Comparison of ENCODE assay signal across 2 cellular contexts in the genomic region with DNA sequence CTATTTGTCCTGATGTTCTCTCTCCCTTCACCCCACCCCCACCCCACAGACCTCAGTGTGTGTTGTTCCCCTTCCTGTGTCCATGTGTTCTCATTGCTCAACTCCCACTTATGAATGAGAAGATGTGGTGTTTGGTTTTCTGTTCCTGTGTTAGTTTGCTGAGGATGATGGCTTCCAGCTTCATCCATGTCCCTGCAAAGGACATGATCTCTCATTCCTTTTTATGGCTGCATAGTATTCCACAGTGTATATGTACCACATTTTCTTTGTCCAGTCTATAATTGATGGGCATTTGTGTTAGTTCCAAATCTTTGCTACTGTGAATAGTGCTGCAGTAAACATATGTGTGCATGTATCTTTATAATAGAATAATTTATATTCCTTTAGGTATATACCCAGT. TPM values are rescaled to one million over a fixed set of nuclear protein-coding genes. Genes with fewer than 3 reads are reported as not detected.
"Had no signal": no experiment of that assay in that cellular context is flagged by ENCODE, and none has a peak within 500 bp of the region (broad histone marks: within the 10 kb centered on the region; RNA-seq: fewer than 3 reads in every experiment).

No MANE protein-coding gene starts in this region.

RNA-seq across cellular contexts. Expression of gene SLC1A3, which starts 26.5 kb away (rescaled TPM):
- total RNA-seq: OCI-LY7 had no signal
- polyA plus RNA-seq: SK-N-SH had no signal
